In genomic region chr1:13237572-13237971, GRCh38 we compare ENCODE assay signal across 5 cellular contexts. TPM values are rescaled to one million over a fixed set of nuclear protein-coding genes. Genes with fewer than 3 reads are reported as not detected.
"Had no signal": no experiment of that assay in that cellular context is flagged by ENCODE, and none has a peak within 500 bp of the region (broad histone marks: within the 10 kb centered on the region; RNA-seq: fewer than 3 reads in every experiment).

No MANE protein-coding gene starts in this region.

RNA-seq across cellular contexts. Expression of gene PRAMEF18, which starts 11.6 kb away (rescaled TPM):
- total RNA-seq: GM23338, H1, H9, HT-29, IMR-90 had no signal

RNA-seq across cellular contexts. Expression of gene PRAMEF5, which starts 16.4 kb away (rescaled TPM):
- total RNA-seq: GM23338, H1, H9, HT-29, IMR-90 had no signal

RNA-seq across cellular contexts. Expression of gene PRAMEF13, which starts 36.4 kb away (rescaled TPM):
- total RNA-seq: GM23338, H1, H9, HT-29, IMR-90 had no signal

RNA-seq across cellular contexts. Expression of gene PRAMEF8, which starts 47.4 kb away (rescaled TPM):
- total RNA-seq: GM23338, H1, H9, HT-29, IMR-90 had no signal
